1 cellular context compared by ENCODE assay signal in genomic region chr1:51005549-51005948, GRCh38.
TF ChIP-seq lines count a peak whose summit lies in the region.
"Not testable (repeated sequence)": the region's sequence is repeated elsewhere in the genome, so short reads cannot be mapped to it uniquely, and the experiment has no call there.

No MANE protein-coding gene starts in this region.

TF ChIP-seq in K562, 482 proteins besides CTCF, POLR2A, EP300 and RAD21:
- peak; percentile 83 for TF ChIP-seq ARID1B (IDR thresholded peaks at IDR 0.05)
- TF ChIP-seq POLR2AphosphoS5 (IDR thresholded peaks at IDR 0.05; ENCODE audit: control insufficient read depth, insufficient read depth, low read depth, low read length) = peak; percentile 59
- peak; percentile 12; the same call in 1 of the 2 replicates for TF ChIP-seq SOX6 (IDR thresholded peaks at IDR 0.05)
- peak; percentile 58; the same call in 1 of the 2 replicates for TF ChIP-seq DPF2 (IDR thresholded peaks at IDR 0.05)
- TF ChIP-seq MTA2 (IDR thresholded peaks at IDR 0.05; ENCODE audit: low read depth) = peak; percentile 49; the same call in 1 of the 2 replicates
- peak; percentile 74 to 87 for TF ChIP-seq TRIM24 (IDR thresholded peaks at IDR 0.05)
- peak; percentile 87 for TF ChIP-seq CBFA2T3 (IDR thresholded peaks at IDR 0.05)
- TF ChIP-seq FOXM1 (IDR thresholded peaks at IDR 0.05; ENCODE audit: low read depth) = 0 out of 2 replicates have a peak, but pooled peaks have one; percentile 29
- not testable (repeated sequence) for TF ChIP-seq FOXM1 (CRISPR knock-in tag; IDR thresholded peaks at IDR 0.05; ENCODE audit: low read depth); TEAD4 (CRISPR knock-in tag; IDR thresholded peaks at IDR 0.05; ENCODE audit: borderline replicate concordance)
- peak; percentile 38; the same call in 1 of the 2 replicates for TF ChIP-seq ZFX (CRISPR knock-in tag; IDR thresholded peaks at IDR 0.05)
- 0 out of 2 replicates have a peak, but pooled peaks have one; percentile 15 for TF ChIP-seq ZNF592 (IDR thresholded peaks at IDR 0.05)
- TF ChIP-seq SMAD4 (CRISPR knock-in tag; conservative IDR thresholded peaks at IDR 0.05) = peak; percentile 47; the same call in 1 of the 2 replicates
- TF ChIP-seq TEAD1 (CRISPR knock-in tag; IDR thresholded peaks at IDR 0.05) = peak in 1 of 2 experiments; percentile 83; a peak in 2 of 4 replicates
- peak; percentile 50; the same call in 1 of the 2 replicates for TF ChIP-seq GATAD2B (IDR thresholded peaks at IDR 0.05; ENCODE audit: borderline replicate concordance)
- peak in 1 of 2 experiments; percentile 27; a peak in 1 of 3 replicates for TF ChIP-seq CBX3 (IDR thresholded peaks at IDR 0.05; ENCODE audit: borderline replicate concordance in 1 of 2, low read length in 2 of 2)
- TF ChIP-seq SMARCA4 (IDR thresholded peaks at IDR 0.05) = 0 out of 2 replicates have a peak, but pooled peaks have one; percentile 37
- peak; percentile 55 for TF ChIP-seq GATA2 (CRISPR knock-in tag; IDR thresholded peaks at IDR 0.05)
- TF ChIP-seq TAL1 (IDR thresholded peaks at IDR 0.05) = peak; percentile 84
- TF ChIP-seq NCOR1 (IDR thresholded peaks at IDR 0.05) = peak; percentile 77
- peak; percentile 84 for TF ChIP-seq CBFA2T2 (conservative IDR thresholded peaks at IDR 0.05)
- peak; percentile 14; the same call in 1 of the 2 replicates for TF ChIP-seq SMARCE1 (IDR thresholded peaks at IDR 0.05)
- peak; percentile 38; the same call in 1 of the 2 replicates for TF ChIP-seq CHAMP1 (IDR thresholded peaks at IDR 0.05)
- peak; percentile 62; the same call in 1 of the 2 replicates for TF ChIP-seq TEAD4 (IDR thresholded peaks at IDR 0.05; ENCODE audit: low read length)
- peak; percentile 86 for TF ChIP-seq TCF3 (CRISPR knock-in tag; IDR thresholded peaks at IDR 0.05)
